Comparison of ENCODE assay signal across 8 cellular contexts in the genomic region with DNA sequence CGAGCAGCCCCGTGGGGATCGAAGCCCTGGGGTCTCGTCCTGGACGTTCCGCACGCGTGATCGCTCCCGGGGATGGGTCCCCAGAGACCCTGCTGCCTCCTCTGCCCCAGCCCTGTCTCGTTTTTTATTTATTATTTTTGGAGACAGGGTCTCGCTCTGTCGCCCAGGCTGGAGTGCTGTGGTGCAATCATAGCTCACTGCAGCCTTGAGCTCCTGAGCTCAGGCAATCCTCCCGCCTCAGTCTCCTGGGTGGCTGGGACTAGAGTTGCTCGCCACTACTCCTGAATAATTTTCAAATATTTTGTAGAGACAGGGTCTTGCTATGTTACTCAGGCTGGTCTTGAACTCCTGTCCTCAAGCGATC. TPM values are rescaled to one million over a fixed set of nuclear protein-coding genes. Genes with fewer than 3 reads are reported as not detected.
DNase-seq lines count a peak whose midpoint lies in the region; ATAC-seq and TF ChIP-seq lines count a peak whose summit lies in the region.

No MANE protein-coding gene starts in this region.

- TF ChIP-seq CTCF in choroid plexus epithelial cell (conservative IDR thresholded peaks at IDR 0.05; ENCODE audit: low read depth, low read length), result no peak

- peaks cover 0 to 2% (median 0%) of the 10 kb centered on the region in 5 donors for H3K9me3 Mint-ChIP-seq in CD8-positive, alpha-beta memory T cell

- POLR2A ChIA-PET in CD8-positive, alpha-beta memory T cell (lab: Charles Lee), result interaction anchor here (1.1 kb wide), 1 partner anchor 163 kb away, joined by 3 read pairs; no protein-coding TSS in a partner anchor

- H3K36me3 Mint-ChIP-seq in CD8-positive, alpha-beta memory T cell, result no peaks in the 10 kb centered on the region

- H3K27ac Mint-ChIP-seq in CD8-positive, alpha-beta memory T cell, result peak overlapping the region in 2 of 8 donors; percentile 64 to 85

- no peak overlapping the region for H2BK12ac ChIP-seq in neuronal stem cell (ENCODE audit: low read length)

- no peak for ATAC-seq in HG03159 (IDR thresholded peaks at IDR 0.05; ENCODE audit: unreplicated experiment)

- CTCF ChIA-PET in CD8-positive, alpha-beta memory T cell (lab: Charles Lee), result interaction anchor here (0.6 to 8.4 kb wide), 4 partner anchors 9 to 113 kb away, joined by 3 to 81 read pairs (median 4); no protein-coding TSS in a partner anchor

- no peaks in the 10 kb centered on the region for H3K9me3 ChIP-seq in CD8-positive, alpha-beta memory T cell (ENCODE audit: low read length)
- H3K9me3 ChIP-seq in HUES6 (ENCODE audit: control insufficient read depth, insufficient read depth, low read depth, low read length), result no peaks in the 10 kb centered on the region
- H3K9me3 ChIP-seq in neuronal stem cell (replicated peaks in 1 of 2; ENCODE audit: control insufficient read depth in 2 of 2, insufficient read depth in 1 of 2, low read depth in 1 of 2, low read length in 2 of 2), result no peaks in the 10 kb centered on the region

- H3K36me3 ChIP-seq in CD8-positive, alpha-beta memory T cell (ENCODE audit: insufficient read depth, low read length), result no peaks in the 10 kb centered on the region
- H3K36me3 ChIP-seq in HUES6 (ENCODE audit: control insufficient read depth, insufficient read depth, low read length), result no peaks in the 10 kb centered on the region
- no peaks in the 10 kb centered on the region for H3K36me3 ChIP-seq in neuronal stem cell (replicated peaks in 1 of 2; ENCODE audit: control insufficient read depth in 2 of 2, insufficient read depth in 2 of 2, low read length in 2 of 2)

- H3K4me2 ChIP-seq in neuronal stem cell (ENCODE audit: insufficient read depth, low read length, poor library complexity, severe bottlenecking), result peak overlapping the region; percentile 69

- H2BK5ac ChIP-seq in neuronal stem cell (ENCODE audit: low read length), result peak overlapping the region; percentile 39

- no peak for DNase-seq in CD8-positive, alpha-beta memory T cell
- DNase-seq in choroid plexus epithelial cell (ENCODE audit: low read depth), result no peak
- DNase-seq in neuronal stem cell (ENCODE audit: low spot score), result no peak
- no peak for DNase-seq in activated effector memory CD4-positive, alpha-beta T cell treated with Interleukin-2 at 50 U/mL for 16 hours
- no peak for DNase-seq in hippocampal formation (lab: John Stamatoyannopoulos, UW)
- DNase-seq in stimulated activated CD4-positive, alpha-beta T cell treated with anti-CD3 and anti-CD28 coated beads, Interleukin-15, amount 100 ng/mL, for 24 hours, result no peak

- H3K27me3 ChIP-seq in CD8-positive, alpha-beta memory T cell (ENCODE audit: insufficient read depth, low read length, poor library complexity, severe bottlenecking), result no peaks in the 10 kb centered on the region
- peaks cover 25% of the 10 kb centered on the region for H3K27me3 ChIP-seq in HUES6 (ENCODE audit: control insufficient read depth, insufficient read depth, low read length)
- peaks cover 0 to 27% (median 8%) of the 10 kb centered on the region in 3 experiments for H3K27me3 ChIP-seq in neuronal stem cell (ENCODE audit: control insufficient read depth in 3 of 3, insufficient read depth in 3 of 3, low read depth in 1 of 3, low read length in 3 of 3)

- H3K4me3 ChIP-seq in CD8-positive, alpha-beta memory T cell (ENCODE audit: low read length), result no peak overlapping the region
- H3K4me3 ChIP-seq in HUES6 (ENCODE audit: low read depth, low read length) (peak overlapping the region; percentile 64), choroid plexus epithelial cell (ENCODE audit: low read depth, low read length) (peak overlapping the region; percentile 57), neuronal stem cell (ENCODE audit: low read length in 2 of 2) (peak overlapping the region; percentile 55 to 60)

- no peak overlapping the region for H2BK120ac ChIP-seq in neuronal stem cell (ENCODE audit: low read depth, low read length)

- no peak overlapping the region for H4K91ac ChIP-seq in neuronal stem cell (ENCODE audit: low read depth, low read length, poor library complexity)

- H4K8ac ChIP-seq in neuronal stem cell (ENCODE audit: low read depth, low read length), result no peak overlapping the region

- H3K23ac ChIP-seq in neuronal stem cell (ENCODE audit: low read depth, low read length, poor library complexity), result no peak overlapping the region

- H3K14ac ChIP-seq in neuronal stem cell (ENCODE audit: low read length), result no peak overlapping the region

- peak overlapping the region; percentile 64 to 89 (median 83) for H3K4me3 Mint-ChIP-seq in CD8-positive, alpha-beta memory T cell

- H2BK15ac ChIP-seq in neuronal stem cell (ENCODE audit: low read length), result no peak overlapping the region

- H2AFZ ChIP-seq in neuronal stem cell (ENCODE audit: low read length), result peak overlapping the region; percentile 69

- no peak overlapping the region for H3K27ac ChIP-seq in CD8-positive, alpha-beta memory T cell (ENCODE audit: low read depth, low read length)
- no peak overlapping the region for H3K27ac ChIP-seq in HUES6 (ENCODE audit: low read depth, low read length)
- H3K27ac ChIP-seq in neuronal stem cell (replicated peaks; ENCODE audit: low read length), result no peak overlapping the region

- peaks cover 10% of the 10 kb centered on the region for H3K79me1 ChIP-seq in neuronal stem cell (ENCODE audit: low read depth, low read length)

- peak overlapping the region; percentile 1 for H2AK5ac ChIP-seq in neuronal stem cell (ENCODE audit: low read depth, low read length)

- H3K4me1 ChIP-seq in CD8-positive, alpha-beta memory T cell (ENCODE audit: insufficient read depth, low read length), result peaks cover 18% of the 10 kb centered on the region
- H3K4me1 ChIP-seq in HUES6 (ENCODE audit: control insufficient read depth, insufficient read depth, low read length), result peaks cover 10% of the 10 kb centered on the region
- peaks cover 3 to 4% of the 10 kb centered on the region in 2 donors for H3K4me1 ChIP-seq in neuronal stem cell (ENCODE audit: control insufficient read depth in 2 of 2, insufficient read depth in 1 of 2, low read depth in 1 of 2, low read length in 2 of 2)

- H3K9ac ChIP-seq in HUES6 (ENCODE audit: low read length) (no peak overlapping the region), neuronal stem cell (ENCODE audit: low read depth, low read length, poor library complexity) (no peak overlapping the region)

- no CpG with 5 or more reads among the region's 16 CpGs for WGBS in neuronal stem cell (ENCODE audit: extremely low coverage in 2 of 2, insufficient read length in 2 of 2, insufficient replicate concordance in 1 of 2), 2 donors

- H3K27me3 Mint-ChIP-seq in CD8-positive, alpha-beta memory T cell, result peaks cover 0 to 3% of the 10 kb centered on the region in 2 donors

- H3K18ac ChIP-seq in neuronal stem cell (ENCODE audit: low read length), result peak overlapping the region; percentile 76

- peaks cover 15 to 30% (median 18%) of the 10 kb centered on the region in 3 donors for H3K4me1 Mint-ChIP-seq in CD8-positive, alpha-beta memory T cell

- H3K4ac ChIP-seq in neuronal stem cell (ENCODE audit: low read length), result no peak overlapping the region

RNA-seq across cellular contexts. Expression of a gene that starts 0.3 kb away (rescaled TPM):
- total RNA-seq in CD8-positive, alpha-beta memory T cell, result 10 to 100 TPM; 18.4 to 18.8 TPM
- 1.5 TPM for polyA plus RNA-seq in CD8-positive, alpha-beta memory T cell
- 20.3 TPM for polyA plus RNA-seq in neuronal stem cell (2013, experiment 1 of 2)
- 17.6 TPM for polyA plus RNA-seq in neuronal stem cell (2013, experiment 2 of 2)

RNA-seq across cellular contexts. Expression of a gene that starts 18.8 kb away (rescaled TPM):
- total RNA-seq in CD8-positive, alpha-beta memory T cell, result 10 to 100 TPM; 23.2 to 26.5 TPM
- polyA plus RNA-seq in CD8-positive, alpha-beta memory T cell, result 13.1 TPM
- polyA plus RNA-seq in neuronal stem cell (2013, experiment 1 of 2), result 17.1 TPM
- polyA plus RNA-seq in neuronal stem cell (2013, experiment 2 of 2), result 16.7 TPM

RNA-seq across cellular contexts. Expression of a gene that starts 36.4 kb away (rescaled TPM):
- total RNA-seq in CD8-positive, alpha-beta memory T cell, result 100 to 1,000 TPM; 102 to 113 TPM
- polyA plus RNA-seq in CD8-positive, alpha-beta memory T cell, result 130 TPM
- 69.9 TPM for polyA plus RNA-seq in neuronal stem cell (2013, experiment 1 of 2)
- polyA plus RNA-seq in neuronal stem cell (2013, experiment 2 of 2), result 73.3 TPM

RNA-seq across cellular contexts. Expression of a gene that starts 36.5 kb away (rescaled TPM):
- total RNA-seq in CD8-positive, alpha-beta memory T cell, result 10 to 100 TPM; 10.9 to 12.4 TPM
- polyA plus RNA-seq in CD8-positive, alpha-beta memory T cell, result 10.0 TPM
- 3.3 TPM for polyA plus RNA-seq in neuronal stem cell (2013, experiment 1 of 2)
- 3.4 TPM for polyA plus RNA-seq in neuronal stem cell (2013, experiment 2 of 2)

RNA-seq across cellular contexts. Expression of a gene that starts 50.3 kb away (rescaled TPM):
- total RNA-seq in CD8-positive, alpha-beta memory T cell, result not detected
- polyA plus RNA-seq in CD8-positive, alpha-beta memory T cell, result not detected
- 13.8 TPM for polyA plus RNA-seq in neuronal stem cell (2013, experiment 1 of 2)
- polyA plus RNA-seq in neuronal stem cell (2013, experiment 2 of 2), result 13.7 TPM
